Comparison of ENCODE assay signal across 27 cellular contexts in the genomic region with DNA sequence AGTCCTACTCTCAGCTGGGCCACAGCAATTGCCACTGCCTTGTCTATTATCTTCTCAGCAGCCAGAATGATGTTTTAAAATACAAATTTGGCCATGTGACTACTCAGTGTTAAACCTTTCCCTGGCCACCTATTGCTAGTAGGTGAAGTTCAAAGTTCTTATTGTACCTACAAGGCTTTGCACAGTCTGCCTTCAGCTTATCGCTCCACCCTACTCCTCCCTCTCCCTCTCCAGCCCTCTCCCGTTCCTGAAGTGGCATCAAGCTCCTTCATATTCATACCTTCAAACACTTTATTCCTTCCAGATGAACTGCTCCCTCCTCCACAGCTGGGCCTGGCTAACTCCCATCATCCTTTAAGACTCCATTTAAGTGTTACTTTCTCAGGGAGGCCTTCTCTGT. TPM values are rescaled to one million over a fixed set of nuclear protein-coding genes. Genes with fewer than 3 reads are reported as not detected.
DNase-seq lines count a peak whose midpoint lies in the region; ATAC-seq, FAIRE-seq and TF ChIP-seq lines count a peak whose summit lies in the region.
"Had no signal": no experiment of that assay in that cellular context is flagged by ENCODE, and none has a peak within 500 bp of the region (broad histone marks: within the 10 kb centered on the region; RNA-seq: fewer than 3 reads in every experiment).

No MANE protein-coding gene starts in this region.

- no peaks in the 10 kb centered on the region for H3K4me1 ChIP-seq in astrocyte (ENCODE audit: insufficient read depth, low read length)
- H3K4me1 ChIP-seq in lower lobe of right lung: peaks cover 13% of the 10 kb centered on the region
- H3K4me1 ChIP-seq in small intestine (ENCODE audit: control insufficient read depth in 2 of 2, insufficient read depth in 1 of 2, low read depth in 1 of 2, low read length in 1 of 2): no peaks in the 10 kb centered on the region
- H3K4me1 ChIP-seq: foreskin keratinocyte had no signal

- H3K27me3 ChIP-seq in astrocyte (ENCODE audit: insufficient read depth, low read length): no peaks in the 10 kb centered on the region
- H3K27me3 ChIP-seq in lower lobe of right lung (ENCODE audit: low read depth): no peaks in the 10 kb centered on the region
- no peaks in the 10 kb centered on the region for H3K27me3 ChIP-seq in small intestine (ENCODE audit: control insufficient read depth in 2 of 2, insufficient read depth in 2 of 2, low read length in 2 of 2)
- H3K27me3 ChIP-seq: foreskin keratinocyte had no signal

- ATAC-seq in lower lobe of right lung: peak; percentile 84 to 89

- no TSS peak for BruUV-seq in Calu3 (replicated peaks; lab: Mats Ljungman, UMichigan)

- CTCF ChIA-PET in Calu3 (lab: Charles Lee): interaction anchor here (2.1 to 2.2 kb wide), 2 partner anchors 12 to 93 kb away, joined by 12 to 37 read pairs; a partner anchor contains a TSS
- CTCF ChIA-PET in activated naive CD4-positive, alpha-beta T cell treated with anti-CD3 and anti-CD28 coated beads for 36 hours (lab: Charles Lee): interaction anchor here (0.6 to 6.7 kb wide), 9 partner anchors 9 to 206 kb away, joined by 3 to 71 read pairs (median 8); a partner anchor contains a TSS

- H3K27ac ChIP-seq in astrocyte (ENCODE audit: low read depth, low read length) (no peak overlapping the region), lower lobe of right lung (no peak overlapping the region), small intestine (ENCODE audit: low read depth in 1 of 2, low read length in 1 of 2) (peak overlapping the region; percentile 18 to 34), substantia nigra (ENCODE audit: low read depth, low read length, poor library complexity, severe bottlenecking) (no peak overlapping the region)
- H3K27ac ChIP-seq: foreskin keratinocyte had no signal

- H3K9me3 Mint-ChIP-seq in Calu3 (ENCODE audit: low read depth, unreplicated experiment) (peaks cover 2% of the 10 kb centered on the region), astrocyte (ENCODE audit: unreplicated experiment) (no peaks in the 10 kb centered on the region)
- H3K9me3 Mint-ChIP-seq in activated naive CD4-positive, alpha-beta T cell treated with anti-CD3 and anti-CD28 coated beads for 36 hours: no peaks in the 10 kb centered on the region
- H3K9me3 Mint-ChIP-seq: activated CD4-positive, alpha-beta memory T cell treated with anti-CD3 and anti-CD28 coated beads, Interleukin-2, amount 10 ng/mL, durations not matched to agents 7 days and 5 days; stimulated activated naive CD8-positive, alpha-beta T cell treated with anti-CD3 and anti-CD28 coated beads, Interleukin-15, Interleukin-2, amounts not matched to agents 100 ng/mL and 50 ng/mL, for 24 hours had no signal

- H3K27me3 Mint-ChIP-seq in Calu3 (ENCODE audit: unreplicated experiment) (peaks cover 18% of the 10 kb centered on the region), astrocyte (ENCODE audit: low read depth, unreplicated experiment) (no peaks in the 10 kb centered on the region)
- H3K27me3 Mint-ChIP-seq in activated naive CD4-positive, alpha-beta T cell treated with anti-CD3 and anti-CD28 coated beads for 36 hours (ENCODE audit: low read depth): peaks cover 4% of the 10 kb centered on the region
- H3K27me3 Mint-ChIP-seq: stimulated activated naive CD8-positive, alpha-beta T cell treated with anti-CD3 and anti-CD28 coated beads, Interleukin-15, Interleukin-2, amounts not matched to agents 100 ng/mL and 50 ng/mL, for 24 hours had no signal

- no peaks in the 10 kb centered on the region for H3K36me3 Mint-ChIP-seq in Calu3 (ENCODE audit: insufficient read depth, unreplicated experiment)
- peaks cover 2% of the 10 kb centered on the region for H3K36me3 Mint-ChIP-seq in astrocyte (ENCODE audit: low read depth, unreplicated experiment)
- no peaks in the 10 kb centered on the region for H3K36me3 Mint-ChIP-seq in activated naive CD4-positive, alpha-beta T cell treated with anti-CD3 and anti-CD28 coated beads for 36 hours (ENCODE audit: low read depth)

- H3K36me3 ChIP-seq in astrocyte (ENCODE audit: insufficient read depth, low read length): no peaks in the 10 kb centered on the region
- no peaks in the 10 kb centered on the region for H3K36me3 ChIP-seq in lower lobe of right lung
- no peaks in the 10 kb centered on the region for H3K36me3 ChIP-seq in small intestine (ENCODE audit: control insufficient read depth in 2 of 2, insufficient read depth in 2 of 2, low read length in 2 of 2)

- intact Hi-C loops in Calu3 (cut with micrococcal nuclease; ENCODE audit: unreplicated experiment): loop anchor here (5.0 kb wide), 1 partner anchor 199 kb away; no protein-coding TSS in a partner anchor
- intact Hi-C loops in lower lobe of right lung (cut with DNase I): loop anchor here (5.0 kb wide), 1 partner anchor 94 kb away; a partner anchor contains a TSS
- intact Hi-C loops in activated naive CD4-positive, alpha-beta T cell treated with anti-CD3 and anti-CD28 coated beads for 36 hours (cut with micrococcal nuclease): loop anchor here (1.0 to 2.0 kb wide), 3 partner anchors 94 to 205 kb away; a partner anchor contains a TSS

- TF ChIP-seq CTCF in Calu3 (IDR thresholded peaks at IDR 0.05; ENCODE audit: unreplicated experiment) (no peak), astrocyte (IDR thresholded peaks at IDR 0.05; ENCODE audit: insufficient read depth, low read depth, low read length) (no peak), lower lobe of right lung (IDR thresholded peaks at IDR 0.05) (no peak)

- H3K27ac Mint-ChIP-seq in Calu3 (ENCODE audit: unreplicated experiment) (peak overlapping the region; percentile 15), astrocyte (ENCODE audit: unreplicated experiment) (peak overlapping the region; percentile 34)
- no peak overlapping the region for H3K27ac Mint-ChIP-seq in activated naive CD4-positive, alpha-beta T cell treated with anti-CD3 and anti-CD28 coated beads for 36 hours
- H3K27ac Mint-ChIP-seq: activated B cell treated with CpG ODN at 0.5 μM for 24 hours; activated CD4-positive, alpha-beta memory T cell treated with anti-CD3 and anti-CD28 coated beads, Interleukin-2, amount 10 ng/mL, durations not matched to agents 7 days and 5 days; stimulated activated naive CD8-positive, alpha-beta T cell treated with anti-CD3 and anti-CD28 coated beads, Interleukin-15, Interleukin-2, amounts not matched to agents 100 ng/mL and 50 ng/mL, for 24 hours had no signal

- H3K79me2 ChIP-seq in astrocyte (ENCODE audit: insufficient read depth, low read length): no peaks in the 10 kb centered on the region

- DNase-seq in Calu3: no peak
- DNase-seq in astrocyte (ENCODE audit: low read depth): no peak
- no peak for DNase-seq in lower lobe of right lung
- DNase-seq in small intestine: peak; percentile 88
- DNase-seq in substantia nigra (lab: John Stamatoyannopoulos, UW): no peak
- DNase-seq in SW480 (ENCODE audit: low spot score): no peak
- DNase-seq in GM19238 (ENCODE audit: insufficient read length, low spot score): no peak
- no peak for DNase-seq in activated naive CD4-positive, alpha-beta T cell treated with anti-CD3 and anti-CD28 coated beads for 36 hours
- DNase-seq: activated B cell treated with CpG ODN at 0.5 μM for 24 hours; activated CD4-positive, alpha-beta memory T cell treated with anti-CD3 and anti-CD28 coated beads, Interleukin-2, amount 10 ng/mL, durations not matched to agents 7 days and 5 days; activated gamma-delta T cell treated with Interleukin-2 at 50 U/mL for 16 hours; foreskin keratinocyte; GF-D8; KBM-7; NCI-H2029; NCI-H226; stimulated activated CD4-positive, alpha-beta T cell treated with anti-CD3 and anti-CD28 coated beads, Interleukin-4, amount 100 ng/mL, for 1 hour had no signal

- H3K4me1 Mint-ChIP-seq in Calu3 (ENCODE audit: low read depth, unreplicated experiment) (peaks cover 23% of the 10 kb centered on the region), astrocyte (ENCODE audit: low read depth, unreplicated experiment) (peaks cover 25% of the 10 kb centered on the region)
- H3K4me1 Mint-ChIP-seq in activated naive CD4-positive, alpha-beta T cell treated with anti-CD3 and anti-CD28 coated beads for 36 hours (ENCODE audit: low read depth): no peaks in the 10 kb centered on the region

- no peak overlapping the region for H3K4me2 ChIP-seq in astrocyte (ENCODE audit: low read length)

- FAIRE-seq in astrocyte (lab: Jason Lieb, UNC) (no peak), small intestine (lab: Jason Lieb, UNC) (no peak)
- FAIRE-seq: islet of Langerhans had no signal

- H3K4me3 ChIP-seq in astrocyte (ENCODE audit: insufficient read depth, low read depth, low read length): no peak overlapping the region
- H3K4me3 ChIP-seq in lower lobe of right lung: no peak overlapping the region
- no peak overlapping the region for H3K4me3 ChIP-seq in small intestine (ENCODE audit: low read depth in 1 of 2, low read length in 2 of 2)
- H3K4me3 ChIP-seq: skin epidermis had no signal

- no peaks in the 10 kb centered on the region for H3K9me3 ChIP-seq in astrocyte (ENCODE audit: insufficient read depth, low read depth, low read length)
- H3K9me3 ChIP-seq in lower lobe of right lung: no peaks in the 10 kb centered on the region
- no peaks in the 10 kb centered on the region for H3K9me3 ChIP-seq in small intestine (ENCODE audit: control insufficient read depth, low read depth)

- H3K9ac ChIP-seq in astrocyte (ENCODE audit: low read length): no peak overlapping the region

- WGBS in small intestine, 3 donors: 3 to 68% (median 39%) methylated on average over 2 of the region's 2 CpGs

- no peaks in the 10 kb centered on the region for H4K20me1 ChIP-seq in astrocyte (ENCODE audit: insufficient read depth, low read length)

- no peak overlapping the region for H3K4me3 Mint-ChIP-seq in Calu3 (ENCODE audit: low read depth, unreplicated experiment)
- H3K4me3 Mint-ChIP-seq in astrocyte (ENCODE audit: unreplicated experiment): no peak overlapping the region
- H3K4me3 Mint-ChIP-seq in activated naive CD4-positive, alpha-beta T cell treated with anti-CD3 and anti-CD28 coated beads for 36 hours: no peak overlapping the region
- H3K4me3 Mint-ChIP-seq: activated B cell treated with CpG ODN at 0.5 μM for 24 hours; activated CD4-positive, alpha-beta memory T cell treated with anti-CD3 and anti-CD28 coated beads, Interleukin-2, amount 10 ng/mL, durations not matched to agents 7 days and 5 days; stimulated activated naive CD8-positive, alpha-beta T cell treated with anti-CD3 and anti-CD28 coated beads, Interleukin-15, Interleukin-2, amounts not matched to agents 100 ng/mL and 50 ng/mL, for 24 hours had no signal

- no peak overlapping the region for H2AFZ ChIP-seq in astrocyte (ENCODE audit: low read depth, low read length)

RNA-seq across cellular contexts. Expression of a gene that starts 37.3 kb away (rescaled TPM):
- not detected in 2 replicates for total RNA-seq in Calu3 (2022)
- total RNA-seq in astrocyte: 0.07 TPM in 1 of 2 replicates, not detected in the other
- not detected for total RNA-seq in lower lobe of right lung
- not detected for polyA plus RNA-seq in small intestine
- total RNA-seq in activated naive CD4-positive, alpha-beta T cell treated with anti-CD3 and anti-CD28 coated beads for 36 hours: not detected
- total RNA-seq: A673; activated B cell treated with CpG ODN at 0.5 μM for 24 hours; activated CD4-positive, alpha-beta memory T cell treated with anti-CD3 and anti-CD28 coated beads, Interleukin-2, amount 10 ng/mL, durations not matched to agents 7 days and 5 days; dermis microvascular lymphatic vessel endothelial cell; epithelial cell of proximal tubule; mesenteric fat pad; pulmonary artery endothelial cell; SK-MEL-5; urinary bladder had no signal
- polyA plus RNA-seq: foreskin keratinocyte, urinary bladder had no signal

RNA-seq across cellular contexts. Expression of a gene that starts 47.7 kb away (rescaled TPM):
- total RNA-seq in Calu3 (2022): not detected in 2 replicates
- total RNA-seq in astrocyte: not detected in 2 replicates
- total RNA-seq in lower lobe of right lung: not detected
- not detected for polyA plus RNA-seq in small intestine
- total RNA-seq in activated naive CD4-positive, alpha-beta T cell treated with anti-CD3 and anti-CD28 coated beads for 36 hours: not detected
- total RNA-seq: A673; activated B cell treated with CpG ODN at 0.5 μM for 24 hours; activated CD4-positive, alpha-beta memory T cell treated with anti-CD3 and anti-CD28 coated beads, Interleukin-2, amount 10 ng/mL, durations not matched to agents 7 days and 5 days; dermis microvascular lymphatic vessel endothelial cell; epithelial cell of proximal tubule; foreskin keratinocyte; mesenteric fat pad; pulmonary artery endothelial cell; SK-MEL-5; urinary bladder had no signal
- polyA plus RNA-seq: foreskin keratinocyte, urinary bladder had no signal

Comparison
In these comparisons a context has a peak if more than half of its experiments do, and no peak if none do; other contexts are left out.
1. H3K27ac ChIP-seq: peak in small intestine (2 of 2); none in astrocyte (single experiment), lower lobe of right lung (single experiment) and substantia nigra (single experiment).